ENCODE assay signal across 15 cellular contexts in the genomic region with DNA sequence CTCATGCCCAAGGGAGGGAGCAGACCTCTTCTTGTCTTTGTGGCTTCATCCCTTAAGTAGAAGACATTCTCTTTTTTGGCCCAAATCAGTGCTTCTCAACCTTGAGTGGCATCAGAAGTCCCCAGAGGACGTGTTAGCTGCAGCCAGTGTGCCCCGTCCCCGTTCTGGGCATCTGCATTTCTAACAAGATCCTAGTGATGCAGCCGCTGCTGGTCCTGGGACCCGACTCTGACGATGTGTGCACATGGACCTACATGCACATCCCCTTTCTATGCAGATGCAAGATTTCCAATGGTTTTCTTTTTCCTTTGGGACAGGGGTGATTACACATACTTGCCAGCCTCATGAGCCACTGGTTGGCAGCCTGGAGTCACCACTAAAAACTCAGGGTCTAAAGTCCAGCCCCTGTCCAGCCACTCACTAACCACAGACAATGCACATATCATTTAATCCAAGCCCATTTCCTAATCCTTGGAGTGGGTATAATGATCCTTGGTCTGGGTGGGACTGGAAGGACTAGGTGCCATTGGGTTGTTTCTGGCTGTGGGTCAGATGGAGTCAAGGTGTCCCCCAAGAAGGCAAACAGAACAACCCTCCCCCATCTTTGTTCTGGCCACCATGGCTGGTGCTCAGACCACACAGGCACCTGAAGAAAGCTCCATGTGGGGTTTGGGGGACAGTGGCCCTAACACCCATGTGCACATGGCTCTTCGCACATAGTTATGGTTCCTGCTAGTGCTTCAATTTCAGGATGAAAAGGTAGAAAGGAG. TPM values are rescaled to one million over a fixed set of nuclear protein-coding genes. Genes with fewer than 3 reads are reported as not detected.
A peak's percentile ranks its signal among the peaks of the same experiment; 100 is the strongest.
DNase-seq lines count a peak whose midpoint lies in the region; ATAC-seq and TF ChIP-seq lines count a peak whose summit lies in the region.
"Had no signal": no experiment of that assay in that cellular context is flagged by ENCODE, and none has a peak within 500 bp of the region (broad histone marks: within the 10 kb centered on the region; RNA-seq: fewer than 3 reads in every experiment).

No MANE protein-coding gene starts in this region.

- no peak overlapping the region for H3K9ac ChIP-seq in neuronal stem cell (ENCODE audit: low read depth, low read length, poor library complexity)

- H3K9me3 ChIP-seq in neuronal stem cell (replicated peaks in 1 of 2; ENCODE audit: control insufficient read depth in 2 of 2, insufficient read depth in 1 of 2, low read depth in 1 of 2, low read length in 2 of 2) (no peaks in the 10 kb centered on the region), uterus (no peaks in the 10 kb centered on the region)

- no peak overlapping the region for H3K14ac ChIP-seq in neuronal stem cell (ENCODE audit: low read length)

- H3K27ac ChIP-seq in neuronal stem cell (replicated peaks; ENCODE audit: low read length) = no peak overlapping the region
- H3K27ac ChIP-seq in uterus = peak overlapping the region; percentile 90 to 94

- intact Hi-C loops in Right ventricle myocardium superior (cut with DNase I) (loop anchor here (10.0 kb wide), 1 partner anchor 203 kb away; no protein-coding TSS in a partner anchor), left cardiac atrium (cut with DNase I) (no loop called here), cardiac septum (cut with DNase I) (loop anchor here (5.0 to 10.0 kb wide), 3 partner anchors 143 to 1697 kb away; partner anchors contain the start of genes ENTPD6 and NXT1), uterus (cut with DNase I; ENCODE audit: low total_unique reads) (no loop called here), Calu3 (cut with micrococcal nuclease; ENCODE audit: unreplicated experiment) (no loop called here)

- CTCF ChIA-PET in Calu3 (lab: Charles Lee) = no interaction called here

- H2BK5ac ChIP-seq in neuronal stem cell (ENCODE audit: low read length) = no peak overlapping the region

- H3K27me3 Mint-ChIP-seq in Calu3 (ENCODE audit: unreplicated experiment) = no peaks in the 10 kb centered on the region
- H3K27me3 Mint-ChIP-seq: activated CD4-positive, alpha-beta T cell treated with anti-CD3 and anti-CD28 coated beads, Interleukin-2, amount 10 ng/mL, durations not matched to agents 7 days and 5 days; activated naive CD4-positive, alpha-beta T cell treated with anti-CD3 and anti-CD28 coated beads, Interleukin-2, amount 50 U/mL, for 24 hours had no signal

- no peak overlapping the region for H2AFZ ChIP-seq in neuronal stem cell (ENCODE audit: low read length)

- no peak overlapping the region for H3K18ac ChIP-seq in neuronal stem cell (ENCODE audit: low read length)

- H3K4me3 ChIP-seq in neuronal stem cell (ENCODE audit: low read length in 2 of 2) (no peak overlapping the region), uterus (no peak overlapping the region)

- no peak overlapping the region for H2BK120ac ChIP-seq in neuronal stem cell (ENCODE audit: low read depth, low read length)

- ATAC-seq in Right ventricle myocardium superior (ENCODE audit: poor library complexity) = no peak
- ATAC-seq in left cardiac atrium = no peak
- ATAC-seq: Panc1 had no signal

- peak; percentile 10 for DNase-seq in Right ventricle myocardium superior
- no peak for DNase-seq in left cardiac atrium
- peak; percentile 47 for DNase-seq in cardiac septum (ENCODE audit: low spot score)
- DNase-seq in neuronal stem cell (ENCODE audit: low spot score) = no peak
- DNase-seq in uterus = peak in 1 of 2 donors; percentile 12
- no peak for DNase-seq in Calu3
- no peak for DNase-seq in HT-29 (ENCODE audit: low spot score)
- DNase-seq in stimulated activated CD4-positive, alpha-beta T cell treated with anti-CD3 and anti-CD28 coated beads, Interleukin-1b, Interleukin-23, amount 100 ng/mL, for 48 hours = no peak
- DNase-seq: activated CD4-positive, alpha-beta T cell treated with anti-CD3 and anti-CD28 coated beads, Interleukin-2, amount 10 ng/mL, durations not matched to agents 7 days and 5 days; NCI-H1048 had no signal

- H3K27ac Mint-ChIP-seq in Calu3 (ENCODE audit: unreplicated experiment) = no peak overlapping the region
- H3K27ac Mint-ChIP-seq: activated CD4-positive, alpha-beta T cell treated with anti-CD3 and anti-CD28 coated beads, Interleukin-2, amount 10 ng/mL, durations not matched to agents 7 days and 5 days had no signal

- TF ChIP-seq CTCF in uterus (IDR thresholded peaks at IDR 0.05) (no peak), Calu3 (IDR thresholded peaks at IDR 0.05; ENCODE audit: unreplicated experiment) (no peak)

- H3K4me1 ChIP-seq in neuronal stem cell (ENCODE audit: control insufficient read depth in 2 of 2, insufficient read depth in 1 of 2, low read depth in 1 of 2, low read length in 2 of 2) (peaks cover 0 to 2% of the 10 kb centered on the region in 2 donors), uterus (peaks cover 28 to 37% of the 10 kb centered on the region in 2 donors)

- H4K91ac ChIP-seq in neuronal stem cell (ENCODE audit: low read depth, low read length, poor library complexity) = no peak overlapping the region

- no peak overlapping the region for H4K8ac ChIP-seq in neuronal stem cell (ENCODE audit: low read depth, low read length)

- no peak overlapping the region for H2BK15ac ChIP-seq in neuronal stem cell (ENCODE audit: low read length)

- no peak for TF ChIP-seq POLR2A in uterus (IDR thresholded peaks at IDR 0.05)

- peak overlapping the region; percentile 14 for H2BK12ac ChIP-seq in neuronal stem cell (ENCODE audit: low read length)

- no peak overlapping the region for H3K4me3 Mint-ChIP-seq in Calu3 (ENCODE audit: low read depth, unreplicated experiment)
- H3K4me3 Mint-ChIP-seq: activated CD4-positive, alpha-beta T cell treated with anti-CD3 and anti-CD28 coated beads, Interleukin-2, amount 10 ng/mL, durations not matched to agents 7 days and 5 days; activated naive CD4-positive, alpha-beta T cell treated with anti-CD3 and anti-CD28 coated beads, Interleukin-2, amount 50 U/mL, for 24 hours had no signal

- peak overlapping the region; percentile 50 for H2AK5ac ChIP-seq in neuronal stem cell (ENCODE audit: low read depth, low read length)

- no CpG with 5 or more reads among the region's 7 CpGs for WGBS in neuronal stem cell (ENCODE audit: extremely low coverage in 2 of 2, insufficient read length in 2 of 2, insufficient replicate concordance in 1 of 2), 2 donors

- no peaks in the 10 kb centered on the region for H3K4me1 Mint-ChIP-seq in Calu3 (ENCODE audit: low read depth, unreplicated experiment)

- H3K9me3 Mint-ChIP-seq in Calu3 (ENCODE audit: low read depth, unreplicated experiment) = no peaks in the 10 kb centered on the region
- H3K9me3 Mint-ChIP-seq: activated CD4-positive, alpha-beta T cell treated with anti-CD3 and anti-CD28 coated beads, Interleukin-2, amount 10 ng/mL, durations not matched to agents 7 days and 5 days; activated naive CD4-positive, alpha-beta T cell treated with anti-CD3 and anti-CD28 coated beads, Interleukin-2, amount 50 U/mL, for 24 hours had no signal

- H3K4ac ChIP-seq in neuronal stem cell (ENCODE audit: low read length) = no peak overlapping the region

- H3K23ac ChIP-seq in neuronal stem cell (ENCODE audit: low read depth, low read length, poor library complexity) = no peak overlapping the region

- H3K27me3 ChIP-seq in neuronal stem cell (ENCODE audit: control insufficient read depth in 3 of 3, insufficient read depth in 3 of 3, low read depth in 1 of 3, low read length in 3 of 3) = peaks cover 0 to 73% (median 14%) of the 10 kb centered on the region in 3 experiments
- no peaks in the 10 kb centered on the region for H3K27me3 ChIP-seq in uterus

- BruUV-seq in Calu3 (replicated peaks; lab: Mats Ljungman, UMichigan) = no TSS peak

- H3K79me1 ChIP-seq in neuronal stem cell (ENCODE audit: low read depth, low read length) = no peaks in the 10 kb centered on the region

- peaks cover 2% of the 10 kb centered on the region for H3K36me3 Mint-ChIP-seq in Calu3 (ENCODE audit: insufficient read depth, unreplicated experiment)
- H3K36me3 Mint-ChIP-seq: activated naive CD4-positive, alpha-beta T cell treated with anti-CD3 and anti-CD28 coated beads, Interleukin-2, amount 50 U/mL, for 24 hours had no signal

- H3K4me2 ChIP-seq in neuronal stem cell (ENCODE audit: insufficient read depth, low read length, poor library complexity, severe bottlenecking) = no peak overlapping the region

- H3K36me3 ChIP-seq in neuronal stem cell (replicated peaks in 1 of 2; ENCODE audit: control insufficient read depth in 2 of 2, insufficient read depth in 2 of 2, low read length in 2 of 2) (no peaks in the 10 kb centered on the region), uterus (no peaks in the 10 kb centered on the region)

RNA-seq across cellular contexts. Expression of gene ACSS1, which starts 6.4 kb away (rescaled TPM):
- 143 TPM for total RNA-seq in Right ventricle myocardium superior
- 10 to 100 TPM; 27.9 to 55.0 TPM for total RNA-seq in left cardiac atrium
- total RNA-seq in cardiac septum = 47.6 TPM
- polyA plus RNA-seq in neuronal stem cell (2013, experiment 1 of 2) = 0.24 TPM
- 0.26 TPM for polyA plus RNA-seq in neuronal stem cell (2013, experiment 2 of 2)
- total RNA-seq in uterus = 10 to 100 TPM; 11.8 to 35.1 (median 23.1) TPM
- total RNA-seq in Calu3 (2022) = 3.6 TPM in 2 replicates
- 39.9 and 47.0 TPM in 2 replicates for total RNA-seq in HT-29 (2014; rRNA removed; shearing (Covaris generic))

RNA-seq across cellular contexts. Expression of gene VSX1, which starts 30.4 kb away (rescaled TPM):
- total RNA-seq in Right ventricle myocardium superior = 0.30 TPM
- total RNA-seq in left cardiac atrium = under 1 TPM in 1 of 2 donors, not detected in 1; 0.38 TPM
- 0.54 TPM for total RNA-seq in cardiac septum
- 0.73 TPM for polyA plus RNA-seq in neuronal stem cell (2013, experiment 1 of 2)
- polyA plus RNA-seq in neuronal stem cell (2013, experiment 2 of 2) = 0.78 TPM
- under 1 TPM in 1 of 4 donors, not detected in 3; 0.18 TPM for total RNA-seq in uterus
- not detected in 2 replicates for total RNA-seq in Calu3 (2022)
- not detected in 2 replicates for total RNA-seq in HT-29 (2014; rRNA removed; shearing (Covaris generic))
- total RNA-seq: activated CD4-positive, alpha-beta T cell treated with anti-CD3 and anti-CD28 coated beads, Interleukin-2, amount 10 ng/mL, durations not matched to agents 7 days and 5 days; dermis microvascular lymphatic vessel endothelial cell; fibroblast of villous mesenchyme; T-helper 1 cell treated with Interleukin-12 subunit alpha and Interleukin-12 subunit beta and Interleukin-4 antibody, amounts not matched to agents 30 ng/mL and 1 ng/mL, for 36 hours had no signal

RNA-seq across cellular contexts. Expression of gene APMAP, which starts 59.0 kb away (rescaled TPM):
- total RNA-seq in Right ventricle myocardium superior (23.2 TPM), left cardiac atrium (10 to 100 TPM; 47.0 to 52.2 TPM), cardiac septum (28.2 TPM), uterus (10 to 100 TPM; 18.8 to 78.7 (median 57.7) TPM), Calu3 (2022) (29.9 and 30.7 TPM in 2 replicates)
- 56.3 TPM for polyA plus RNA-seq in neuronal stem cell (2013, experiment 1 of 2)
- 57.5 TPM for polyA plus RNA-seq in neuronal stem cell (2013, experiment 2 of 2)
- total RNA-seq in HT-29 (2014; rRNA removed; shearing (Covaris generic)) = 92.6 and 93.8 TPM in 2 replicates

Comparison
In these comparisons a context has a peak if more than half of its experiments do, and no peak if none do; other contexts are left out.
1. DNase-seq: peak in Right ventricle myocardium superior (single experiment) and cardiac septum (single experiment); none in left cardiac atrium (single experiment), neuronal stem cell (single experiment), Calu3 (single experiment), HT-29 (single experiment) and stimulated activated CD4-positive, alpha-beta T cell treated with anti-CD3 and anti-CD28 coated beads, Interleukin-1b, Interleukin-23, amount 100 ng/mL, for 48 hours (single experiment).
2. intact Hi-C loops: an anchor here in Right ventricle myocardium superior (10.0 kb wide) and cardiac septum (5.0 to 10.0 kb wide); none called in left cardiac atrium, uterus and Calu3.